ENCODE assay signal across 27 cellular contexts in genomic region chr1:162704673-162705424, GRCh38.
DNase-seq lines count a peak whose midpoint lies in the region; ATAC-seq and TF ChIP-seq lines count a peak whose summit lies in the region.
"Had no signal": no experiment of that assay in that cellular context is flagged by ENCODE, and none has a peak within 500 bp of the region (broad histone marks: within the 10 kb centered on the region; RNA-seq: fewer than 3 reads in every experiment).

No MANE protein-coding gene starts in this region.

- no peak for TF ChIP-seq POLR2A in body of pancreas (IDR thresholded peaks at IDR 0.05)

- no peak overlapping the region for H3K27ac ChIP-seq in body of pancreas
- H3K27ac ChIP-seq in skeletal muscle tissue (ENCODE audit: low read depth, low read length), result peak overlapping the region; percentile 28
- H3K27ac ChIP-seq: colonic mucosa, epithelial cell of prostate, skin epidermis had no signal

- WGBS in body of pancreas, 2 donors, result 90 to 93% methylated on average over 6 to 11 of the region's 11 CpGs

- no peak overlapping the region for H3K4me3 ChIP-seq in body of pancreas
- peak overlapping the region; percentile 6 to 37 (median 27) for H3K4me3 ChIP-seq in skeletal muscle tissue (ENCODE audit: low read length in 3 of 3)
- H3K4me3 ChIP-seq in MG63, result no peak overlapping the region
- H3K4me3 ChIP-seq: colonic mucosa, K562, skin epidermis had no signal

- peak in 2 of 4 donors; percentile 18 to 30 for DNase-seq in body of pancreas
- DNase-seq in left lobe of liver (ENCODE audit: low spot score), result peak; percentile 78
- DNase-seq in NCI-H69 (lab: John Stamatoyannopoulos, UW), result no peak
- no peak for DNase-seq in MG63
- no peak for DNase-seq in AML-193 (lab: John Stamatoyannopoulos, UW)
- DNase-seq: activated CD4-positive, alpha-beta T cell treated with anti-CD3 and anti-CD28 coated beads, Interleukin-2, amount 50 U/mL, for 4 hours; activated CD4-positive, CD25-positive, alpha-beta regulatory T cell; activated naive CD4-positive, alpha-beta T cell treated with Interleukin-2 at 50 U/mL for 16 hours; amygdala; colonic mucosa; DMS79; effector CD8-positive, alpha-beta T cell; head of caudate nucleus; mammary epithelial cell; NCI-H1105; NCI-H1930; NCI-H526; posterior cingulate gyrus; SW 1271; trophoblast cell had no signal

- ATAC-seq in GM19025 (IDR thresholded peaks at IDR 0.05; ENCODE audit: low read depth, unreplicated experiment), result peak; percentile 48
- peak; percentile 30 for ATAC-seq in body of pancreas
- peak; percentile 99 for ATAC-seq in left lobe of liver
- ATAC-seq in HG03139 (IDR thresholded peaks at IDR 0.05; ENCODE audit: unreplicated experiment), result no peak
- ATAC-seq: K562, Panc1 had no signal

- H3K9me3 ChIP-seq in body of pancreas (no peaks in the 10 kb centered on the region), skeletal muscle tissue (ENCODE audit: control insufficient read depth in 3 of 3, low read length in 3 of 3) (no peaks in the 10 kb centered on the region), MG63 (no peaks in the 10 kb centered on the region)
- H3K9me3 ChIP-seq: colonic mucosa had no signal

- H3K9ac ChIP-seq in skeletal muscle tissue (ENCODE audit: low read depth in 1 of 3, low read length in 3 of 3), result no peak overlapping the region

- H3K4me1 ChIP-seq in body of pancreas, result no peaks in the 10 kb centered on the region
- peaks cover 28 to 34% (median 28%) of the 10 kb centered on the region in 3 donors for H3K4me1 ChIP-seq in skeletal muscle tissue (ENCODE audit: control insufficient read depth in 3 of 3, insufficient read depth in 3 of 3, low read length in 3 of 3)
- H3K4me1 ChIP-seq: colonic mucosa had no signal

- H3K27me3 ChIP-seq in body of pancreas (no peaks in the 10 kb centered on the region), skeletal muscle tissue (ENCODE audit: control insufficient read depth in 3 of 3, insufficient read depth in 3 of 3, low read length in 3 of 3) (no peaks in the 10 kb centered on the region), MG63 (no peaks in the 10 kb centered on the region)
- H3K27me3 ChIP-seq: colonic mucosa had no signal

- TF ChIP-seq CTCF in body of pancreas (IDR thresholded peaks at IDR 0.05), result no peak

- no peaks in the 10 kb centered on the region for H3K36me3 ChIP-seq in body of pancreas (replicated peaks in 1 of 2; ENCODE audit: insufficient read depth in 1 of 2, low read depth in 2 of 2)
- H3K36me3 ChIP-seq in skeletal muscle tissue (ENCODE audit: control insufficient read depth in 3 of 3, insufficient read depth in 3 of 3, low read length in 3 of 3), result no peaks in the 10 kb centered on the region
- peaks cover 58% of the 10 kb centered on the region for H3K36me3 ChIP-seq in MG63
- H3K36me3 ChIP-seq: colonic mucosa had no signal

- intact Hi-C loops in body of pancreas (cut with DNase I), result no loop called here

Comparison
In these comparisons a context has a peak if more than half of its experiments do, and no peak if none do; other contexts are left out.
1. H3K4me3 ChIP-seq: peak in skeletal muscle tissue (3 of 3); none in body of pancreas (0 of 2) and MG63 (single experiment).